22 cellular contexts compared by ENCODE assay signal in genomic region chr6:25441658-25442276, GRCh38.
A peak's percentile ranks its signal among the peaks of the same experiment; 100 is the strongest.
DNase-seq lines count a peak whose midpoint lies in the region; ATAC-seq and TF ChIP-seq lines count a peak whose summit lies in the region.
"Had no signal": no experiment of that assay in that cellular context is flagged by ENCODE, and none has a peak within 500 bp of the region (broad histone marks: within the 10 kb centered on the region; RNA-seq: fewer than 3 reads in every experiment).

No MANE protein-coding gene starts in this region.

- ATAC-seq in activated CD4-positive, alpha-beta T cell treated with anti-CD3 and anti-CD28 coated beads for 36 hours = peak; percentile 23
- ATAC-seq: GM12878, left lobe of liver had no signal

- POLR2A ChIA-PET in activated CD4-positive, alpha-beta T cell treated with anti-CD3 and anti-CD28 coated beads for 36 hours (lab: Charles Lee) = interaction anchor here (1.6 kb wide), 1 partner anchor 163 kb away, joined by 4 read pairs; the partner anchor contains the start of gene CARMIL1
- POLR2A ChIA-PET in CD8-positive, alpha-beta memory T cell (lab: Charles Lee) = interaction anchor here (0.9 kb wide), 1 partner anchor 37 kb away, joined by 3 read pairs; no protein-coding TSS in a partner anchor

- no peak overlapping the region for H3K4me3 ChIP-seq in CD8-positive, alpha-beta memory T cell (ENCODE audit: low read length)
- H3K4me3 ChIP-seq: BLaER1 treated with 17β-estradiol and CSF1 and Interleukin-3, amounts not matched to agents 10 nM and 100 nM; colonic mucosa; GM12878; sigmoid colon; thoracic aorta had no signal

- no peaks in the 10 kb centered on the region for H3K27me3 ChIP-seq in CD8-positive, alpha-beta memory T cell (ENCODE audit: insufficient read depth, low read length, poor library complexity, severe bottlenecking)
- H3K27me3 ChIP-seq: BLaER1 treated with 17β-estradiol and CSF1 and Interleukin-3, amounts not matched to agents 10 nM and 100 nM; brain microvascular endothelial cell; colonic mucosa; sigmoid colon had no signal

- no peak for TF ChIP-seq CTCF in glutamatergic neuron (IDR thresholded peaks at IDR 0.05; ENCODE audit: partially characterized antibody, unreplicated experiment)

- H3K27ac Mint-ChIP-seq in activated CD4-positive, alpha-beta T cell treated with anti-CD3 and anti-CD28 coated beads for 36 hours = peak overlapping the region; percentile 64
- H3K27ac Mint-ChIP-seq in CD8-positive, alpha-beta memory T cell = peak overlapping the region in 5 of 8 donors; percentile 25 to 86 (median 67)
- peak overlapping the region; percentile 86 for H3K27ac Mint-ChIP-seq in glutamatergic neuron (ENCODE audit: unreplicated experiment)
- H3K27ac Mint-ChIP-seq: activated CD4-positive, alpha-beta T cell treated with anti-CD3 and anti-CD28 coated beads, Interleukin-2, amount 10 ng/mL, durations not matched to agents 24 days and 14 days; IgD-negative memory B cell had no signal

- H3K4me1 Mint-ChIP-seq in activated CD4-positive, alpha-beta T cell treated with anti-CD3 and anti-CD28 coated beads for 36 hours = peaks cover 27% of the 10 kb centered on the region
- peaks cover 6 to 14% (median 11%) of the 10 kb centered on the region in 3 donors for H3K4me1 Mint-ChIP-seq in CD8-positive, alpha-beta memory T cell
- peaks cover 9% of the 10 kb centered on the region for H3K4me1 Mint-ChIP-seq in glutamatergic neuron (ENCODE audit: low read depth, unreplicated experiment)
- H3K4me1 Mint-ChIP-seq: nephron had no signal

- no peak overlapping the region for H3K27ac ChIP-seq in CD8-positive, alpha-beta memory T cell (ENCODE audit: low read depth, low read length)
- H3K27ac ChIP-seq: BLaER1 treated with 17β-estradiol and CSF1 and Interleukin-3, amounts not matched to agents 10 nM and 100 nM; brain microvascular endothelial cell; colonic mucosa; sigmoid colon; thoracic aorta had no signal

- DNase-seq in activated CD4-positive, alpha-beta T cell treated with anti-CD3 and anti-CD28 coated beads for 36 hours = no peak
- DNase-seq in activated CD4-positive, alpha-beta T cell treated with anti-CD3 and anti-CD28 coated beads, Interleukin-2, amount 50 U/mL, for 1 hour = no peak
- peak in 1 of 5 donors; percentile 59 for DNase-seq in CD8-positive, alpha-beta memory T cell
- DNase-seq in NCI-H774 (lab: John Stamatoyannopoulos, UW) (peak; percentile 3), glutamatergic neuron (no peak), HPDE6-E6E7 (ENCODE audit: extremely low spot score) (no peak), NCI-H748 (lab: John Stamatoyannopoulos, UW; ENCODE audit: unreplicated experiment) (no peak), nucleus accumbens (lab: John Stamatoyannopoulos, UW) (no peak)
- DNase-seq: ACHN; activated CD4-positive, alpha-beta T cell treated with anti-CD3 and anti-CD28 coated beads, Interleukin-2, amount 10 ng/mL, durations not matched to agents 24 days and 14 days; brain microvascular endothelial cell; colonic mucosa; head of caudate nucleus; MM.1S; NCI-H187; sigmoid colon had no signal

- H3K9me3 Mint-ChIP-seq in activated CD4-positive, alpha-beta T cell treated with anti-CD3 and anti-CD28 coated beads for 36 hours (ENCODE audit: low read depth) = peaks cover 5% of the 10 kb centered on the region
- peaks cover 0 to 3% (median 0%) of the 10 kb centered on the region in 5 donors for H3K9me3 Mint-ChIP-seq in CD8-positive, alpha-beta memory T cell
- H3K9me3 Mint-ChIP-seq in glutamatergic neuron (ENCODE audit: unreplicated experiment) = peaks cover 2% of the 10 kb centered on the region

- H3K9me3 ChIP-seq in CD8-positive, alpha-beta memory T cell (ENCODE audit: low read length) = no peaks in the 10 kb centered on the region
- H3K9me3 ChIP-seq: colonic mucosa, sigmoid colon had no signal

- no peaks in the 10 kb centered on the region for H3K36me3 ChIP-seq in CD8-positive, alpha-beta memory T cell (ENCODE audit: insufficient read depth, low read length)
- H3K36me3 ChIP-seq: brain microvascular endothelial cell, colonic mucosa, sigmoid colon had no signal

- no peaks in the 10 kb centered on the region for H3K27me3 Mint-ChIP-seq in activated CD4-positive, alpha-beta T cell treated with anti-CD3 and anti-CD28 coated beads for 36 hours
- no peaks in the 10 kb centered on the region for H3K27me3 Mint-ChIP-seq in CD8-positive, alpha-beta memory T cell
- H3K27me3 Mint-ChIP-seq in glutamatergic neuron (ENCODE audit: unreplicated experiment) = peaks cover 6% of the 10 kb centered on the region
- H3K27me3 Mint-ChIP-seq: activated CD4-positive, alpha-beta T cell treated with anti-CD3 and anti-CD28 coated beads, Interleukin-2, amount 10 ng/mL, durations not matched to agents 24 days and 14 days had no signal

- CTCF ChIA-PET in activated CD4-positive, alpha-beta T cell treated with anti-CD3 and anti-CD28 coated beads for 36 hours (lab: Charles Lee) = interaction anchor here (0.6 to 1.6 kb wide), 9 partner anchors 11 to 218 kb away, joined by 3 to 7 read pairs (median 3); no protein-coding TSS in a partner anchor
- CTCF ChIA-PET in CD8-positive, alpha-beta memory T cell (lab: Charles Lee) = no interaction called here

- H3K4me1 ChIP-seq in CD8-positive, alpha-beta memory T cell (ENCODE audit: insufficient read depth, low read length) = peaks cover 26% of the 10 kb centered on the region
- H3K4me1 ChIP-seq: colonic mucosa, sigmoid colon had no signal

- H3K4me3 Mint-ChIP-seq in activated CD4-positive, alpha-beta T cell treated with anti-CD3 and anti-CD28 coated beads for 36 hours = peak overlapping the region; percentile 7
- H3K4me3 Mint-ChIP-seq in CD8-positive, alpha-beta memory T cell = no peak overlapping the region
- H3K4me3 Mint-ChIP-seq in glutamatergic neuron (ENCODE audit: unreplicated experiment) = no peak overlapping the region
- H3K4me3 Mint-ChIP-seq: activated CD4-positive, alpha-beta T cell treated with anti-CD3 and anti-CD28 coated beads, Interleukin-2, amount 10 ng/mL, durations not matched to agents 24 days and 14 days; IgD-negative memory B cell; nephron had no signal

- intact Hi-C loops in activated CD4-positive, alpha-beta T cell treated with anti-CD3 and anti-CD28 coated beads for 36 hours (cut with DNase I, micrococcal nuclease) = no loop called here

- H3K36me3 Mint-ChIP-seq in activated CD4-positive, alpha-beta T cell treated with anti-CD3 and anti-CD28 coated beads for 36 hours (ENCODE audit: low read depth) = peaks cover 11% of the 10 kb centered on the region
- H3K36me3 Mint-ChIP-seq in CD8-positive, alpha-beta memory T cell = peaks cover 5 to 17% (median 6%) of the 10 kb centered on the region in 3 donors
- no peaks in the 10 kb centered on the region for H3K36me3 Mint-ChIP-seq in glutamatergic neuron (ENCODE audit: unreplicated experiment)
- H3K36me3 Mint-ChIP-seq: IgD-negative memory B cell had no signal
